In genomic region chrX:45506149-45506768, GRCh38 we compare ENCODE assay signal across 15 cellular contexts.
DNase-seq lines count a peak whose midpoint lies in the region; ATAC-seq, FAIRE-seq and TF ChIP-seq lines count a peak whose summit lies in the region.
"Had no signal": no experiment of that assay in that cellular context is flagged by ENCODE, and none has a peak within 500 bp of the region (broad histone marks: within the 10 kb centered on the region; RNA-seq: fewer than 3 reads in every experiment).

No MANE protein-coding gene starts in this region.

- H3K9me3 ChIP-seq in muscle layer of duodenum (ENCODE audit: control insufficient read depth in 1 of 2, low read length in 2 of 2) (no peaks in the 10 kb centered on the region), upper lobe of left lung (no peaks in the 10 kb centered on the region)

- H3K36me3 ChIP-seq in muscle layer of duodenum (ENCODE audit: control insufficient read depth in 1 of 2, insufficient read depth in 2 of 2, low read length in 2 of 2) = no peaks in the 10 kb centered on the region
- no peaks in the 10 kb centered on the region for H3K36me3 ChIP-seq in upper lobe of left lung

- no peak for TF ChIP-seq EP300 in upper lobe of left lung (IDR thresholded peaks at IDR 0.05)

- H3K4me3 ChIP-seq in muscle layer of duodenum (ENCODE audit: low read depth in 1 of 2, low read length in 2 of 2) (no peak overlapping the region), upper lobe of left lung (no peak overlapping the region)

- POLR2A ChIA-PET in activated CD8-positive, alpha-beta T cell treated with anti-CD3 and anti-CD28 coated beads for 36 hours (lab: Charles Lee) = no interaction called here

- in situ Hi-C loops in ACHN (cut with HindIII; ENCODE audit: low pct_ligation_motif_present, low pct_unique_long_range_greater_than_20kb, low sequenced_read_pairs) = no loop called here

- no peak for ATAC-seq in upper lobe of left lung (ENCODE audit: low FRiP score in 2 of 2)
- no peak for ATAC-seq in activated CD8-positive, alpha-beta T cell treated with anti-CD3 and anti-CD28 coated beads for 36 hours
- ATAC-seq: naive thymus-derived CD4-positive, alpha-beta T cell had no signal

- TF ChIP-seq POLR2A in upper lobe of left lung (IDR thresholded peaks at IDR 0.05) = no peak

- H3K27me3 ChIP-seq in muscle layer of duodenum (ENCODE audit: low read depth, low read length) (no peaks in the 10 kb centered on the region), upper lobe of left lung (no peaks in the 10 kb centered on the region)

- no peak for TF ChIP-seq CTCF in upper lobe of left lung (IDR thresholded peaks at IDR 0.05)
- TF ChIP-seq CTCF in activated CD8-positive, alpha-beta T cell treated with anti-CD3 and anti-CD28 coated beads for 36 hours (IDR thresholded peaks at IDR 0.05) = no peak

- DNase-seq in DMS53 (lab: John Stamatoyannopoulos, UW) (peak; percentile 12), DMS53 treated with DMSO at 0.1 percent for 48 hours (lab: John Stamatoyannopoulos, UW; ENCODE audit: unreplicated experiment) (no peak), upper lobe of left lung (no peak), ACHN (no peak), NCI-H2196 (lab: John Stamatoyannopoulos, UW; ENCODE audit: unreplicated experiment) (no peak)
- no peak for DNase-seq in activated CD8-positive, alpha-beta T cell treated with anti-CD3 and anti-CD28 coated beads for 36 hours
- DNase-seq: DMS153; KG1; naive thymus-derived CD4-positive, alpha-beta T cell; stimulated activated naive CD4-positive, alpha-beta T cell had no signal

- H3K27ac Mint-ChIP-seq in activated CD8-positive, alpha-beta T cell treated with anti-CD3 and anti-CD28 coated beads for 36 hours = no peak overlapping the region
- H3K27ac Mint-ChIP-seq: T-helper 1 cell treated with Interleukin-12 subunit alpha and Interleukin-12 subunit beta and Interleukin-4 antibody, amounts not matched to agents 30 μg/mL and 1 μg/mL, for 36 hours had no signal

- intact Hi-C loops in activated CD8-positive, alpha-beta T cell treated with anti-CD3 and anti-CD28 coated beads for 36 hours (cut with micrococcal nuclease) = no loop called here

- H3K36me3 Mint-ChIP-seq in activated CD8-positive, alpha-beta T cell treated with anti-CD3 and anti-CD28 coated beads for 36 hours (ENCODE audit: low read depth) = no peaks in the 10 kb centered on the region
- H3K36me3 Mint-ChIP-seq: naive thymus-derived CD4-positive, alpha-beta T cell had no signal

- peaks cover 3% of the 10 kb centered on the region for H3K27me3 Mint-ChIP-seq in activated CD8-positive, alpha-beta T cell treated with anti-CD3 and anti-CD28 coated beads for 36 hours

- peak; percentile 57 for FAIRE-seq in endometrium (lab: Jason Lieb, UNC)
- FAIRE-seq: GM12892 had no signal

- H3K4me1 ChIP-seq in muscle layer of duodenum (ENCODE audit: control insufficient read depth in 1 of 2, insufficient read depth in 2 of 2, low read length in 2 of 2) (peaks cover 0 to 5% of the 10 kb centered on the region in 2 donors), upper lobe of left lung (peaks cover 4 to 24% (median 13%) of the 10 kb centered on the region in 4 donors)

- H3K4me3 Mint-ChIP-seq in activated CD8-positive, alpha-beta T cell treated with anti-CD3 and anti-CD28 coated beads for 36 hours = no peak overlapping the region
- H3K4me3 Mint-ChIP-seq: naive thymus-derived CD4-positive, alpha-beta T cell; T-helper 1 cell treated with Interleukin-12 subunit alpha and Interleukin-12 subunit beta and Interleukin-4 antibody, amounts not matched to agents 30 μg/mL and 1 μg/mL, for 36 hours had no signal

- CTCF ChIA-PET in activated CD8-positive, alpha-beta T cell treated with anti-CD3 and anti-CD28 coated beads for 36 hours (lab: Charles Lee) = no interaction called here

- whole genome bisulfite sequencing in upper lobe of left lung, 2 donors = 80 to 82% methylated on average over 2 of the region's 2 CpGs

- H3K27ac ChIP-seq in muscle layer of duodenum (ENCODE audit: low read length) (peak overlapping the region; percentile 89), upper lobe of left lung (peak overlapping the region; percentile 20 to 68 (median 58))
- H3K27ac ChIP-seq: 22Rv1 had no signal

- H3K4me1 Mint-ChIP-seq in activated CD8-positive, alpha-beta T cell treated with anti-CD3 and anti-CD28 coated beads for 36 hours (ENCODE audit: low read depth) = peaks cover 10% of the 10 kb centered on the region

- no peaks in the 10 kb centered on the region for H3K9me3 Mint-ChIP-seq in activated CD8-positive, alpha-beta T cell treated with anti-CD3 and anti-CD28 coated beads for 36 hours
- H3K9me3 Mint-ChIP-seq: T-helper 1 cell treated with Interleukin-12 subunit alpha and Interleukin-12 subunit beta and Interleukin-4 antibody, amounts not matched to agents 30 μg/mL and 1 μg/mL, for 36 hours had no signal
